8 cellular contexts compared by ENCODE assay signal in the genomic region with DNA sequence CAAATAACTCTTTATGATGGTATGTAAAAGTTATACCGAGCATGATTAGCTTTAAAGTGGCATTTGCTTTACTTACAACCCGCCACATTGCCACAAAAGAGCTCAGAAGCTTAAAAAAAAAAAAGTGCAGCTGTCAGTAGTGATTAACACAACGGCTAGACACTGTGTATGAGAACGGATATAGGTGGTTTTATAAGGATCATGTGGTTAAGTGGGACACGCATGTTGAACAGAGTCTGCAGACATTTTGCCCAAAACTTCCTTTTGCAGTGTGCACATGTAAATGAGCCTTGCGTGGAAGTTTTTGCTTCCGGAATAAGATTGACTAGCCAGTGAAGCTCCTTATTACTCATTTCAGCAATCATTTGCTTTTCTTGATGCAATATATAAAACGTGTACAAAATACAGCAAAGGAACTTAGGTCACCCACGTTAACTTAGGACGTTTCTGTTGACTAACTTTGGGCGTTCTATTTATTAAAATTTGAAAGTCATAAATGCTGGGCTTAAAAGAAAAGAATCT. TPM values are rescaled to one million over a fixed set of nuclear protein-coding genes. Genes with fewer than 3 reads are reported as not detected.
DNase-seq lines count a peak whose midpoint lies in the region; ATAC-seq and TF ChIP-seq lines count a peak whose summit lies in the region.

No MANE protein-coding gene starts in this region.

- peaks cover 7% of the 10 kb centered on the region; the same call in 1 of the 2 replicates for H3K4me1 ChIP-seq in Caco-2

- H3K27me3 ChIP-seq in Caco-2 (replicated peaks; ENCODE audit: control insufficient read depth, insufficient read depth, low read length): no peaks in the 10 kb centered on the region; the same call in 1 of the 2 replicates

- no peak overlapping the region for H3K4me3 Mint-ChIP-seq in Caco-2 (ENCODE audit: unreplicated experiment)

- peaks cover 11% of the 10 kb centered on the region for H3K4me1 Mint-ChIP-seq in Caco-2 (ENCODE audit: low read depth, unreplicated experiment)

- H3K9me3 Mint-ChIP-seq in Caco-2 (ENCODE audit: unreplicated experiment): no peaks in the 10 kb centered on the region

- H3K9me3 ChIP-seq in Caco-2: no peaks in the 10 kb centered on the region

- POLR2A ChIA-PET in Caco-2 (lab: Charles Lee): no interaction called here

- no TSS peak for BruUV-seq in Caco-2 (replicated peaks; lab: Mats Ljungman, UMichigan)

- no peak for TF ChIP-seq CTCF in Caco-2 (IDR thresholded peaks at IDR 0.05; ENCODE audit: insufficient read depth in 1 of 2, low read depth in 1 of 2, low read length in 1 of 2, severe bottlenecking in 1 of 2, unreplicated experiment in 1 of 2)

- no peak overlapping the region for H3K4me3 ChIP-seq in Caco-2 (ENCODE audit: low read depth, low read length)

- no peak overlapping the region for H3K27ac Mint-ChIP-seq in Caco-2 (ENCODE audit: unreplicated experiment)

- peaks cover 10% of the 10 kb centered on the region for H3K27me3 Mint-ChIP-seq in Caco-2 (ENCODE audit: insufficient read depth, unreplicated experiment)

- peak; percentile 98 for ATAC-seq in GM18498 (IDR thresholded peaks at IDR 0.05; ENCODE audit: unreplicated experiment)
- peak; percentile 47 for ATAC-seq in left lobe of liver
- peak; percentile 99 for ATAC-seq in stimulated activated naive CD8-positive, alpha-beta T cell treated with anti-CD3 and anti-CD28 coated beads, Interleukin-15, Interleukin-2, amounts not matched to agents 100 U/mL and 50 U/mL, for 24 hours

- H3K36me3 ChIP-seq in Caco-2 (ENCODE audit: control insufficient read depth, insufficient read depth, low read length): no peaks in the 10 kb centered on the region

- intact Hi-C loops in Caco-2 (cut with micrococcal nuclease; ENCODE audit: unreplicated experiment): no loop called here

- DNase-seq in HCEC 1CT (peak; percentile 90), MV-4-11 (lab: John Stamatoyannopoulos, UW) (peak; percentile 100), activated T-cell treated with anti-CD3 and anti-CD28 coated beads for 24 hours (ENCODE audit: low read depth) (peak; percentile 65), left lobe of liver (ENCODE audit: low spot score) (no peak), Caco-2 (no peak), ecto neural progenitor cell (ENCODE audit: low spot score) (no peak)
- peak; percentile 34 for DNase-seq in stimulated activated naive CD8-positive, alpha-beta T cell treated with anti-CD3 and anti-CD28 coated beads, Interleukin-15, Interleukin-2, amounts not matched to agents 100 U/mL and 50 U/mL, for 24 hours

- CTCF ChIA-PET in Caco-2 (lab: Charles Lee): no interaction called here

- H3K36me3 Mint-ChIP-seq in Caco-2 (ENCODE audit: insufficient read depth, unreplicated experiment): no peaks in the 10 kb centered on the region

RNA-seq across cellular contexts. Expression of a gene that starts 58.7 kb away (rescaled TPM):
- total RNA-seq in left lobe of liver (3.1 TPM), Caco-2 (2022) (not detected in 2 replicates)

Comparison
In these comparisons a context has a peak if more than half of its experiments do, and no peak if none do; other contexts are left out.
1. ATAC-seq: peak in every context shown above with its lines; median percentile 99 in stimulated activated naive CD8-positive, alpha-beta T cell treated with anti-CD3 and anti-CD28 coated beads, Interleukin-15, Interleukin-2, amounts not matched to agents 100 U/mL and 50 U/mL, for 24 hours; 98 in GM18498; 47 in left lobe of liver.
2. DNase-seq: peak in HCEC 1CT (single experiment), MV-4-11 (single experiment), activated T-cell treated with anti-CD3 and anti-CD28 coated beads for 24 hours (single experiment) and stimulated activated naive CD8-positive, alpha-beta T cell treated with anti-CD3 and anti-CD28 coated beads, Interleukin-15, Interleukin-2, amounts not matched to agents 100 U/mL and 50 U/mL, for 24 hours (single experiment); none in left lobe of liver (single experiment), Caco-2 (0 of 2) and ecto neural progenitor cell (single experiment).